11 cellular contexts compared by ENCODE assay signal in the genomic region with DNA sequence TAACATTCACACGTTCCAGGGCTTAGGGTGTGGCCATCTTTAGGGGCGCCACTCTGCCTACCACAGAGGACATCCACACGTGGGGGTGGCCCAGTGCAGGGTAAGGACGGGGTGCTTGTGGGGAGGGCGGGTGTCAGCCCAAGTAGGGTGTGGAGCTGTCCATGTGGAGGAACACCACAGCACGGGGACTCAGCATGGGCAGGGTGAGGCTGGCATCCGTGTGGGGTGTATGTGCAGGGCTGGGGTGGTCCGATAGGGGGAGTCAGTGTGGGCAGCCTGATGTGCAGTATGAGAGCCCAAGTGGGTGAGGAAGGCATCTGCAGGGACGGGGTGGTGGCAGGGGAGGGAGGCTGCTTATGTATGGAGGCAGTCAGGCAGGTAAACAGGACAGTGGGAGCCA. TPM values are rescaled to one million over a fixed set of nuclear protein-coding genes. Genes with fewer than 3 reads are reported as not detected.
DNase-seq lines count a peak whose midpoint lies in the region; ATAC-seq, FAIRE-seq and TF ChIP-seq lines count a peak whose summit lies in the region.
"Had no signal": no experiment of that assay in that cellular context is flagged by ENCODE, and none has a peak within 500 bp of the region (broad histone marks: within the 10 kb centered on the region; RNA-seq: fewer than 3 reads in every experiment).

No MANE protein-coding gene starts in this region.

- ATAC-seq in activated CD4-positive, alpha-beta T cell treated with anti-CD3 and anti-CD28 coated beads for 36 hours, result no peak
- ATAC-seq in foreskin keratinocyte, result peak; percentile 43

- no peak overlapping the region for H3K9ac ChIP-seq in smooth muscle cell (ENCODE audit: low read depth)
- H3K9ac ChIP-seq: BLaER1 had no signal

- no peak overlapping the region for H3K4me3 Mint-ChIP-seq in activated CD4-positive, alpha-beta T cell treated with anti-CD3 and anti-CD28 coated beads for 36 hours
- no peak overlapping the region for H3K4me3 Mint-ChIP-seq in T-helper 2 cell treated with Interferon-gamma antibody and Interleukin-4, amounts not matched to agents 5 μg/mL and 100 μg/mL, for 36 hours

- intact Hi-C loops in activated CD4-positive, alpha-beta T cell treated with anti-CD3 and anti-CD28 coated beads for 36 hours (cut with DNase I, micrococcal nuclease), result loop anchor here (2.0 kb wide), 2 partner anchors 15 to 17 kb away; a partner anchor contains a TSS

- peaks cover 41% of the 10 kb centered on the region for H3K36me3 Mint-ChIP-seq in activated CD4-positive, alpha-beta T cell treated with anti-CD3 and anti-CD28 coated beads for 36 hours (ENCODE audit: low read depth)
- H3K36me3 Mint-ChIP-seq in T-helper 2 cell treated with Interferon-gamma antibody and Interleukin-4, amounts not matched to agents 5 μg/mL and 100 μg/mL, for 36 hours (ENCODE audit: low read depth), result peaks cover 46% of the 10 kb centered on the region

- peaks cover 20% of the 10 kb centered on the region for H3K36me3 ChIP-seq in smooth muscle cell (ENCODE audit: low read depth)

- no peak overlapping the region for H2AFZ ChIP-seq in smooth muscle cell (ENCODE audit: low read depth)

- H3K9me3 Mint-ChIP-seq in activated CD4-positive, alpha-beta T cell treated with anti-CD3 and anti-CD28 coated beads for 36 hours (ENCODE audit: low read depth), result no peaks in the 10 kb centered on the region
- no peaks in the 10 kb centered on the region for H3K9me3 Mint-ChIP-seq in T-helper 2 cell treated with Interferon-gamma antibody and Interleukin-4, amounts not matched to agents 5 μg/mL and 100 μg/mL, for 36 hours

- H3K27me3 ChIP-seq in foreskin keratinocyte (no peaks in the 10 kb centered on the region), smooth muscle cell (ENCODE audit: low read depth) (no peaks in the 10 kb centered on the region)
- H3K27me3 ChIP-seq: BLaER1 had no signal

- H4K20me1 ChIP-seq in smooth muscle cell (ENCODE audit: low read depth), result peaks cover 3% of the 10 kb centered on the region

- CTCF ChIA-PET in activated CD4-positive, alpha-beta T cell treated with anti-CD3 and anti-CD28 coated beads for 36 hours (lab: Charles Lee), result no interaction called here

- H3K4me1 Mint-ChIP-seq in activated CD4-positive, alpha-beta T cell treated with anti-CD3 and anti-CD28 coated beads for 36 hours, result peaks cover 25% of the 10 kb centered on the region
- H3K4me1 Mint-ChIP-seq in T-helper 2 cell treated with Interferon-gamma antibody and Interleukin-4, amounts not matched to agents 5 μg/mL and 100 μg/mL, for 36 hours (ENCODE audit: low read depth), result peaks cover 15% of the 10 kb centered on the region

- 86% methylated on average over 9 of the region's 9 CpGs for WGBS in smooth muscle cell (ENCODE audit: low lambda C conversion rate)

- peak overlapping the region; percentile 95 for H3K27ac Mint-ChIP-seq in activated CD4-positive, alpha-beta T cell treated with anti-CD3 and anti-CD28 coated beads for 36 hours
- peak overlapping the region; percentile 47 for H3K27ac Mint-ChIP-seq in T-helper 2 cell treated with Interferon-gamma antibody and Interleukin-4, amounts not matched to agents 5 μg/mL and 100 μg/mL, for 36 hours

- no peaks in the 10 kb centered on the region for H3K4me1 ChIP-seq in foreskin keratinocyte
- no peaks in the 10 kb centered on the region for H3K4me1 ChIP-seq in smooth muscle cell (ENCODE audit: low read depth)
- H3K4me1 ChIP-seq: BLaER1 had no signal

- H3K9me3 ChIP-seq in smooth muscle cell (replicated peaks; ENCODE audit: low read depth), result no peaks in the 10 kb centered on the region
- H3K9me3 ChIP-seq: BLaER1 had no signal

- H3K4me2 ChIP-seq in smooth muscle cell, result no peak overlapping the region
- H3K4me2 ChIP-seq: BLaER1 had no signal

- no peak overlapping the region for H3K4me3 ChIP-seq in smooth muscle cell
- H3K4me3 ChIP-seq in foreskin fibroblast (ENCODE audit: low read depth in 1 of 2, low read length in 2 of 2), result no peak overlapping the region
- H3K4me3 ChIP-seq: BLaER1 had no signal

- POLR2A ChIA-PET in activated CD4-positive, alpha-beta T cell treated with anti-CD3 and anti-CD28 coated beads for 36 hours (lab: Charles Lee), result no interaction called here

- H3K27me3 Mint-ChIP-seq in activated CD4-positive, alpha-beta T cell treated with anti-CD3 and anti-CD28 coated beads for 36 hours, result no peaks in the 10 kb centered on the region
- no peaks in the 10 kb centered on the region for H3K27me3 Mint-ChIP-seq in T-helper 2 cell treated with Interferon-gamma antibody and Interleukin-4, amounts not matched to agents 5 μg/mL and 100 μg/mL, for 36 hours (ENCODE audit: low read depth)

- TF ChIP-seq CTCF in foreskin keratinocyte (conservative IDR thresholded peaks at IDR 0.05) (no peak), smooth muscle cell (IDR thresholded peaks at IDR 0.05; ENCODE audit: borderline replicate concordance, insufficient read depth, poor library complexity, severe bottlenecking) (no peak), foreskin fibroblast (IDR thresholded peaks at IDR 0.05; ENCODE audit: low read depth, low read length) (no peak)

- no peak for FAIRE-seq in GM12892 (lab: Jason Lieb, UNC)
- FAIRE-seq: GM18507 had no signal

- peaks cover 14% of the 10 kb centered on the region for H3F3A ChIP-seq in smooth muscle cell (ENCODE audit: low read depth)

- no peaks in the 10 kb centered on the region for H3K79me2 ChIP-seq in smooth muscle cell (ENCODE audit: low read depth)

- peak; percentile 17 for DNase-seq in activated CD4-positive, alpha-beta T cell treated with anti-CD3 and anti-CD28 coated beads for 36 hours
- DNase-seq in activated CD4-positive, alpha-beta T cell treated with anti-CD3 and anti-CD28 coated beads for 1 hour, result no peak
- DNase-seq in T-helper 2 cell treated with Interferon-gamma antibody and Interleukin-4, amounts not matched to agents 5 μg/mL and 100 μg/mL, for 36 hours (ENCODE audit: low spot score), result no peak
- no peak for DNase-seq in foreskin keratinocyte
- DNase-seq in smooth muscle cell (lab: John Stamatoyannopoulos, UW; ENCODE audit: unreplicated experiment), result no peak
- no peak for DNase-seq in amniotic stem cell (lab: John Stamatoyannopoulos, UW)
- no peak for DNase-seq in foreskin fibroblast
- DNase-seq in GM12892 (ENCODE audit: insufficient read length), result no peak
- DNase-seq: NCI-H226 had no signal

- no peak for TF ChIP-seq POLR2A in GM12892 (IDR thresholded peaks at IDR 0.05; ENCODE audit: low read depth, low read length)

- H3K27ac ChIP-seq in foreskin keratinocyte, result no peak overlapping the region
- peak overlapping the region; percentile 88 for H3K27ac ChIP-seq in smooth muscle cell (ENCODE audit: low read depth)
- H3K27ac ChIP-seq: BLaER1 had no signal

RNA-seq across cellular contexts. Expression of a gene that starts 17.7 kb away (rescaled TPM):
- 100 to 1,000 TPM in 1 of 2 experiments, 10 to 100 TPM in 1; 77.3 to 127 TPM for total RNA-seq in activated CD4-positive, alpha-beta T cell treated with anti-CD3 and anti-CD28 coated beads for 36 hours
- 224 and 235 TPM in 2 replicates for total RNA-seq in foreskin keratinocyte
- polyA plus RNA-seq in foreskin keratinocyte, result 183 and 208 TPM in 2 replicates
- 151 and 185 TPM in 2 replicates for total RNA-seq in smooth muscle cell
- polyA plus RNA-seq in smooth muscle cell, result 163 and 172 TPM in 2 replicates
- polyA plus RNA-seq in GM12892 (2012; ENCODE audit: missing spikeins), result 148 TPM

RNA-seq across cellular contexts. Expression of a gene that starts 57.7 kb away (rescaled TPM):
- total RNA-seq in activated CD4-positive, alpha-beta T cell treated with anti-CD3 and anti-CD28 coated beads for 36 hours, result 10 to 100 TPM; 22.8 to 25.3 TPM
- 8.8 and 10.3 TPM in 2 replicates for total RNA-seq in foreskin keratinocyte
- polyA plus RNA-seq in foreskin keratinocyte, result 5.5 and 6.5 TPM in 2 replicates
- 7.5 and 8.0 TPM in 2 replicates for total RNA-seq in smooth muscle cell
- polyA plus RNA-seq in smooth muscle cell, result 9.9 and 17.5 TPM in 2 replicates
- 4.8 TPM for polyA plus RNA-seq in GM12892 (2012; ENCODE audit: missing spikeins)
